ENCODE assay signal across 26 cellular contexts in the genomic region with DNA sequence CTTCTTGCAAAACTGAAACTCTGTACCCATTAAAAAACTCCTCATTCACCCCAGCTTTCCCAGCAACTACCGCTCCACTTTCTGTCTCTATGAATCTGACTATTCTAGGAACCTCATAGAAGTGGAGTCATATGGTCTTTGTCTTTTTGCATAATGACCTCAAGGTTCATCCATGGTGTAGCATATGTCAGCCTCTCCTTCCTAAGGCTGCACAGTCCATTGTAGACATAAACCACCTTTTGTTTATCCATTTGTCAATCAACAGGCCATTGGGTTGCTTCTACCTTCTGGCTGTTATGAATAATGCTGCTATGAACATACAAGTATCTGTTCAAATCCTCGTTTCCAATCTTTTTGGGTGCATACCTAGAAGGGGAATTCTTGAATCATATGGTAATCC.
"Had no signal": no experiment of that assay in that cellular context is flagged by ENCODE, and none has a peak within 500 bp of the region (broad histone marks: within the 10 kb centered on the region; RNA-seq: fewer than 3 reads in every experiment).

No MANE protein-coding gene starts in this region.

- H3K27me3 Mint-ChIP-seq: activated CD4-positive, alpha-beta memory T cell treated with anti-CD3 and anti-CD28 coated beads, Interleukin-2, amount 10 ng/mL, durations not matched to agents 7 days and 5 days; activated CD4-positive, alpha-beta T cell treated with anti-CD3 and anti-CD28 coated beads for 36 hours; activated CD4-positive, alpha-beta T cell treated with anti-CD3 and anti-CD28 coated beads, Interleukin-2, amount 10 ng/mL, durations not matched to agents 24 days and 14 days; activated naive CD4-positive, alpha-beta T cell treated with anti-CD3 and anti-CD28 coated beads, Interleukin-2, amount 10 ng/mL, durations not matched to agents 7 days and 5 days; activated T-cell treated with anti-CD3 and anti-CD28 coated beads, Interleukin-2, amount 50 U/mL, for 24 hours; central memory CD8-positive, alpha-beta T cell; dendritic cell treated with granulocyte-macrophage colony-stimulating factor and Interleukin-4, amounts not matched to agents 40 ng/mL and 50 ng/mL, for 4 days had no signal

- H3K4me3 ChIP-seq: coronary artery, dorsolateral prefrontal cortex, gastrocnemius medialis had no signal

- H3K27me3 ChIP-seq: brain microvascular endothelial cell, dorsolateral prefrontal cortex, foreskin keratinocyte, gastrocnemius medialis had no signal

- H3K4me1 Mint-ChIP-seq: activated CD4-positive, alpha-beta memory T cell treated with anti-CD3 and anti-CD28 coated beads, Interleukin-2, amount 10 ng/mL, durations not matched to agents 7 days and 5 days; activated naive CD4-positive, alpha-beta T cell treated with anti-CD3 and anti-CD28 coated beads, Interleukin-2, amount 10 ng/mL, durations not matched to agents 7 days and 5 days; central memory CD8-positive, alpha-beta T cell had no signal

- H3K9me3 ChIP-seq: gastrocnemius medialis had no signal

- DNase-seq: activated CD4-positive, alpha-beta memory T cell treated with anti-CD3 and anti-CD28 coated beads, Interleukin-2, amount 10 ng/mL, durations not matched to agents 7 days and 5 days; activated CD4-positive, alpha-beta T cell treated with anti-CD3 and anti-CD28 coated beads for 36 hours; activated CD4-positive, alpha-beta T cell treated with anti-CD3 and anti-CD28 coated beads, Interleukin-2, amount 10 ng/mL, durations not matched to agents 24 days and 14 days; activated CD4-positive, alpha-beta T cell treated with anti-CD3 and anti-CD28 coated beads, Interleukin-2, amount 50 U/mL, for 4 hours; activated CD4-positive, CD25-positive, alpha-beta regulatory T cell; activated CD4-positive, CD25-positive, alpha-beta regulatory T cell treated with anti-CD3 and anti-CD28 coated beads, Interleukin-2, amount 50 U/mL, for 72 hours; activated CD8-positive, alpha-beta memory T cell treated with anti-CD3 and anti-CD28 coated beads, Interleukin-2, amount 50 U/mL, for 48 hours; activated gamma-delta T cell; activated naive CD4-positive, alpha-beta T cell; activated naive CD4-positive, alpha-beta T cell treated with anti-CD3 and anti-CD28 coated beads, Interleukin-2, amount 10 ng/mL, durations not matched to agents 7 days and 5 days; activated T-cell treated with anti-CD3 and anti-CD28 coated beads for 4 hours; activated T-cell treated with anti-CD3 and anti-CD28 coated beads, Interleukin-2, amount 50 U/mL, for 24 hours; activated T-cell treated with anti-CD3 and anti-CD28 coated beads, Interleukin-2, amount 50 U/mL, for 72 hours; amniotic stem cell; brain microvascular endothelial cell; dorsolateral prefrontal cortex; effector memory CD4-positive, alpha-beta T cell; endodermal cell; foreskin keratinocyte; gastrocnemius medialis; T-helper 2 cell had no signal

- H3K4me3 Mint-ChIP-seq: activated CD4-positive, alpha-beta memory T cell treated with anti-CD3 and anti-CD28 coated beads, Interleukin-2, amount 10 ng/mL, durations not matched to agents 7 days and 5 days; activated CD4-positive, alpha-beta T cell treated with anti-CD3 and anti-CD28 coated beads for 36 hours; activated CD4-positive, alpha-beta T cell treated with anti-CD3 and anti-CD28 coated beads, Interleukin-2, amount 10 ng/mL, durations not matched to agents 24 days and 14 days; activated naive CD4-positive, alpha-beta T cell treated with anti-CD3 and anti-CD28 coated beads, Interleukin-2, amount 10 ng/mL, durations not matched to agents 7 days and 5 days; activated T-cell treated with anti-CD3 and anti-CD28 coated beads, Interleukin-2, amount 50 U/mL, for 24 hours; central memory CD8-positive, alpha-beta T cell; dendritic cell treated with granulocyte-macrophage colony-stimulating factor and Interleukin-4, amounts not matched to agents 40 ng/mL and 50 ng/mL, for 4 days; endodermal cell had no signal

- H3K36me3 ChIP-seq: brain microvascular endothelial cell, gastrocnemius medialis had no signal

- H3K27ac Mint-ChIP-seq: activated CD4-positive, alpha-beta memory T cell treated with anti-CD3 and anti-CD28 coated beads, Interleukin-2, amount 10 ng/mL, durations not matched to agents 7 days and 5 days; activated CD4-positive, alpha-beta T cell treated with anti-CD3 and anti-CD28 coated beads for 36 hours; activated CD4-positive, alpha-beta T cell treated with anti-CD3 and anti-CD28 coated beads, Interleukin-2, amount 10 ng/mL, durations not matched to agents 24 days and 14 days; activated naive CD4-positive, alpha-beta T cell treated with anti-CD3 and anti-CD28 coated beads, Interleukin-2, amount 10 ng/mL, durations not matched to agents 7 days and 5 days; activated naive CD4-positive, alpha-beta T cell treated with anti-CD3 and anti-CD28 coated beads, Interleukin-2, amount 50 U/mL, for 72 hours; activated T-cell treated with anti-CD3 and anti-CD28 coated beads, Interleukin-2, amount 50 U/mL, for 24 hours; activated T-cell treated with anti-CD3 and anti-CD28 coated beads, Interleukin-2, amount 50 U/mL, for 72 hours; dendritic cell treated with granulocyte-macrophage colony-stimulating factor and Interleukin-4, amounts not matched to agents 40 ng/mL and 50 ng/mL, for 4 days; endodermal cell had no signal

- ATAC-seq: activated CD4-positive, alpha-beta T cell treated with anti-CD3 and anti-CD28 coated beads for 36 hours; activated naive CD4-positive, alpha-beta T cell treated with anti-CD3 and anti-CD28 coated beads, Interleukin-2, amount 50 U/mL, for 72 hours; activated T-cell treated with anti-CD3 and anti-CD28 coated beads, Interleukin-2, amount 50 U/mL, for 72 hours; esophagus mucosa; gastrocnemius medialis had no signal

- H3K27ac ChIP-seq: brain microvascular endothelial cell, coronary artery, foreskin keratinocyte, gastrocnemius medialis had no signal

- H3K9me3 Mint-ChIP-seq: central memory CD8-positive, alpha-beta T cell had no signal
